In genomic region chr10:1333981-1334380, GRCh38 we compare ENCODE assay signal across 8 cellular contexts.
"Had no signal": no experiment of that assay in that cellular context is flagged by ENCODE, and none has a peak within 500 bp of the region (broad histone marks: within the 10 kb centered on the region; RNA-seq: fewer than 3 reads in every experiment).

No MANE protein-coding gene starts in this region.

- H3K9ac ChIP-seq: GM23248 had no signal

- H3K4me1 ChIP-seq: HAP-1 had no signal

- H3K4me2 ChIP-seq: GM23338 had no signal

- H3K36me3 ChIP-seq: HAP-1 had no signal

- H2AFZ ChIP-seq: GM23248, GM23338 had no signal

- DNase-seq: GM23248, GOT3, H7, H9, HCEC 1CT, HFFc6 had no signal

- H3K27ac ChIP-seq: GM23248 had no signal

- H3K9me3 ChIP-seq: HAP-1 had no signal

- H3K4me3 ChIP-seq: GM23248, GM23338, HAP-1 had no signal
